Comparison of ENCODE assay signal across 1 cellular context in genomic region chr9:131595771-131596743, GRCh38.
TF ChIP-seq lines count a peak whose summit lies in the region.

No MANE protein-coding gene starts in this region.

TF ChIP-seq in GM23338, 12 proteins besides CTCF, POLR2A, EP300 and RAD21 (continued from another document):
- TF ChIP-seq ETS1 (IDR thresholded peaks at IDR 0.05) (no peak), REST (IDR thresholded peaks at IDR 0.05; ENCODE audit: unreplicated experiment) (no peak), STAT1 (IDR thresholded peaks at IDR 0.05; ENCODE audit: unreplicated experiment) (no peak), ZNF331 (CRISPR knock-in tag; IDR thresholded peaks at IDR 0.05; ENCODE audit: low read depth) (no peak), POLR2AphosphoS5 (IDR thresholded peaks at IDR 0.05; ENCODE audit: low read depth) (no peak), CREB1 (CRISPR knock-in tag; IDR thresholded peaks at IDR 0.05; ENCODE audit: low read depth) (no peak)
